Comparison of ENCODE assay signal across 8 cellular contexts in the genomic region with DNA sequence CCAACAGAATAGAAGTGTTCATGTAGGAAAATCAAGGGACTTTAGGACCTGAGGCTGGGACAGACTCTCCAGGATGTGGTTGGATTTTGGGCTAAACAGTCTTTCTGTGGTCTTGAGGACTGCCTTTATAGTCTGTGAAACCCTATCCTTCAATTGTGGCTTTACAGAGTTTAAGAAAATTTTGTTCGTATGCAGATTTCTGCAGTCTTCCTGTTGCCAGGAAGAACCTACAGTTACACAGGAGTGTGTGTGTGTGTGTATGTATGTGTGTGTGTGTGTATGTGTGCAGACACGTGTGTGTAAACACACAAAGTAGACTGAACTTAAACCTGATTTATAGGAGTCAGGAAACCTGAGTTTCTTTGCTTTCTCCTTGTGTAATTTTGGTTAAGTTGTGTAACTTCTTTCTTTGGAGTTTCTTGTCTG. TPM values are rescaled to one million over a fixed set of nuclear protein-coding genes. Genes with fewer than 3 reads are reported as not detected.
DNase-seq lines count a peak whose midpoint lies in the region; ATAC-seq and TF ChIP-seq lines count a peak whose summit lies in the region.

No MANE protein-coding gene starts in this region.

- TF ChIP-seq CTCF in mucosa of descending colon (IDR thresholded peaks at IDR 0.05) = no peak
- no peak for TF ChIP-seq CTCF in CD14-positive monocyte (IDR thresholded peaks at IDR 0.05)

- peak overlapping the region; percentile 71 for H3K27ac Mint-ChIP-seq in activated CD4-positive, alpha-beta memory T cell treated with anti-CD3 and anti-CD28 coated beads for 36 hours
- H3K27ac Mint-ChIP-seq in CD14-positive monocyte = peak overlapping the region in 2 of 7 donors; percentile 8 to 23

- peaks cover 83% of the 10 kb centered on the region for H3K4me1 Mint-ChIP-seq in activated CD4-positive, alpha-beta memory T cell treated with anti-CD3 and anti-CD28 coated beads for 36 hours (ENCODE audit: low read depth)
- H3K4me1 Mint-ChIP-seq in CD14-positive monocyte = peaks cover 35% of the 10 kb centered on the region

- H3K36me3 Mint-ChIP-seq in activated CD4-positive, alpha-beta memory T cell treated with anti-CD3 and anti-CD28 coated beads for 36 hours = no peaks in the 10 kb centered on the region
- H3K36me3 Mint-ChIP-seq in CD14-positive monocyte = no peaks in the 10 kb centered on the region

- H3K4me1 ChIP-seq in mucosa of descending colon (ENCODE audit: low read depth) = peaks cover 5% of the 10 kb centered on the region

- no peaks in the 10 kb centered on the region for H3K9me3 ChIP-seq in mucosa of descending colon

- no peaks in the 10 kb centered on the region for H3K9me3 Mint-ChIP-seq in activated CD4-positive, alpha-beta memory T cell treated with anti-CD3 and anti-CD28 coated beads for 36 hours
- H3K9me3 Mint-ChIP-seq in CD14-positive monocyte = no peaks in the 10 kb centered on the region

- no peaks in the 10 kb centered on the region for H3K36me3 ChIP-seq in mucosa of descending colon (ENCODE audit: low read depth)

- POLR2A ChIA-PET in activated CD4-positive, alpha-beta memory T cell treated with anti-CD3 and anti-CD28 coated beads for 36 hours (lab: Charles Lee) = no interaction called here

- intact Hi-C loops in activated CD4-positive, alpha-beta memory T cell treated with anti-CD3 and anti-CD28 coated beads for 36 hours (cut with micrococcal nuclease) = no loop called here
- intact Hi-C loops in mucosa of descending colon (cut with DNase I, micrococcal nuclease) (no loop called here), CD14-positive monocyte (cut with micrococcal nuclease) (no loop called here)

- ATAC-seq in GM18498 (IDR thresholded peaks at IDR 0.05; ENCODE audit: unreplicated experiment) (peak; percentile 41), HG03045 (IDR thresholded peaks at IDR 0.05; ENCODE audit: unreplicated experiment) (peak; percentile 40), mucosa of descending colon (peak; percentile 44), GM18909 (IDR thresholded peaks at IDR 0.05; ENCODE audit: poor library complexity, unreplicated experiment) (no peak)

- CTCF ChIA-PET in activated CD4-positive, alpha-beta memory T cell treated with anti-CD3 and anti-CD28 coated beads for 36 hours (lab: Charles Lee) = no interaction called here

- DNase-seq in activated CD4-positive, alpha-beta memory T cell treated with anti-CD3 and anti-CD28 coated beads for 36 hours = no peak
- DNase-seq in mucosa of descending colon (no peak), DMS79 treated with DMSO at 0.1 percent for 48 hours (lab: John Stamatoyannopoulos, UW) (no peak), CD14-positive monocyte (ENCODE audit: low spot score) (no peak), NK-92 (lab: John Stamatoyannopoulos, UW; ENCODE audit: unreplicated experiment) (no peak)

- no peak overlapping the region for H3K4me3 Mint-ChIP-seq in activated CD4-positive, alpha-beta memory T cell treated with anti-CD3 and anti-CD28 coated beads for 36 hours
- no peak overlapping the region for H3K4me3 Mint-ChIP-seq in CD14-positive monocyte

- H3K4me3 ChIP-seq in mucosa of descending colon = no peak overlapping the region

- H3K27me3 Mint-ChIP-seq in activated CD4-positive, alpha-beta memory T cell treated with anti-CD3 and anti-CD28 coated beads for 36 hours = no peaks in the 10 kb centered on the region
- no peaks in the 10 kb centered on the region for H3K27me3 Mint-ChIP-seq in CD14-positive monocyte (ENCODE audit: low read depth in 3 of 3)

RNA-seq across cellular contexts. Expression of a gene that starts 22.8 kb away (rescaled TPM):
- 10 to 100 TPM; 61.6 to 62.0 TPM for total RNA-seq in activated CD4-positive, alpha-beta memory T cell treated with anti-CD3 and anti-CD28 coated beads for 36 hours
- total RNA-seq in mucosa of descending colon = 100 to 1,000 TPM in 1 of 3 donors, 10 to 100 TPM in 2; 58.4 to 110 (median 60.3) TPM
- 10 to 100 TPM; 46.5 to 50.1 TPM for polyA plus RNA-seq in CD14-positive monocyte
